Comparison of ENCODE assay signal across 14 cellular contexts in genomic region chr19:39384839-39385568, GRCh38. TPM values are rescaled to one million over a fixed set of nuclear protein-coding genes. Genes with fewer than 3 reads are reported as not detected.
A peak's percentile ranks its signal among the peaks of the same experiment; 100 is the strongest.
DNase-seq lines count a peak whose midpoint lies in the region; ATAC-seq, FAIRE-seq and TF ChIP-seq lines count a peak whose summit lies in the region.
"Had no signal": no experiment of that assay in that cellular context is flagged by ENCODE, and none has a peak within 500 bp of the region (broad histone marks: within the 10 kb centered on the region; RNA-seq: fewer than 3 reads in every experiment).

No MANE protein-coding gene starts in this region.

- peaks cover 86% of the 10 kb centered on the region for H3K36me3 Mint-ChIP-seq in CD8-positive, alpha-beta T cell
- H3K36me3 Mint-ChIP-seq in naive thymus-derived CD4-positive, alpha-beta T cell, result peaks cover 10 to 46% (median 21%) of the 10 kb centered on the region in 5 donors

- POLR2A ChIA-PET in CD8-positive, alpha-beta T cell (lab: Charles Lee), result no interaction called here
- POLR2A ChIA-PET in GM12878 (lab: Charles Lee), result no interaction called here
- POLR2A ChIA-PET in naive thymus-derived CD4-positive, alpha-beta T cell (lab: Charles Lee), result interaction anchor here (0.7 to 1.1 kb wide), 3 partner anchors 27 to 327 kb away, joined by 3 to 4 read pairs (median 3); partner anchors contain the start of genes PLEKHG2 and SUPT5H

- no peaks in the 10 kb centered on the region for H3K9me3 Mint-ChIP-seq in CD8-positive, alpha-beta T cell
- no peaks in the 10 kb centered on the region for H3K9me3 Mint-ChIP-seq in naive thymus-derived CD4-positive, alpha-beta T cell

- H3K4me3 Mint-ChIP-seq in CD8-positive, alpha-beta T cell, result no peak overlapping the region
- no peak overlapping the region for H3K4me3 Mint-ChIP-seq in naive thymus-derived CD4-positive, alpha-beta T cell

- H3K4me1 ChIP-seq in CD8-positive, alpha-beta T cell (ENCODE audit: insufficient read depth, low read length), result peaks cover 6% of the 10 kb centered on the region
- H3K4me1 ChIP-seq in HUES64 (ENCODE audit: insufficient read depth, low read length) (peaks cover 3% of the 10 kb centered on the region; the same call in 1 of the 2 replicates), GM12878 (ENCODE audit: control insufficient read depth, insufficient read depth, low read length) (peaks cover 6% of the 10 kb centered on the region)
- H3K4me1 ChIP-seq in naive thymus-derived CD4-positive, alpha-beta T cell (ENCODE audit: control insufficient read depth in 2 of 2, insufficient read depth in 2 of 2, low read length in 2 of 2), result peaks cover 5 to 6% of the 10 kb centered on the region in 2 donors

- H3K36me3 ChIP-seq in CD8-positive, alpha-beta T cell (ENCODE audit: insufficient read depth, low read length), result peaks cover 55% of the 10 kb centered on the region
- peaks cover 92% of the 10 kb centered on the region for H3K36me3 ChIP-seq in HUES64 (ENCODE audit: insufficient read depth, low read length)
- H3K36me3 ChIP-seq in GM12878 (ENCODE audit: control insufficient read depth in 2 of 2, insufficient read depth in 2 of 2, low read length in 1 of 2), result peaks cover 5 to 21% of the 10 kb centered on the region in 2 experiments
- peaks cover 13 to 93% (median 24%) of the 10 kb centered on the region in 3 experiments for H3K36me3 ChIP-seq in naive thymus-derived CD4-positive, alpha-beta T cell (ENCODE audit: control insufficient read depth in 2 of 3, insufficient read depth in 3 of 3, low read length in 3 of 3)

- H3K9me3 ChIP-seq in CD8-positive, alpha-beta T cell (ENCODE audit: low read length), result no peaks in the 10 kb centered on the region
- H3K9me3 ChIP-seq in HUES64 (ENCODE audit: insufficient read depth, low read depth, low read length), result no peaks in the 10 kb centered on the region
- H3K9me3 ChIP-seq in GM12878 (replicated peaks; ENCODE audit: control insufficient read depth, insufficient read depth, low read length), result no peaks in the 10 kb centered on the region
- H3K9me3 ChIP-seq in naive thymus-derived CD4-positive, alpha-beta T cell (ENCODE audit: control insufficient read depth in 2 of 3, low read length in 3 of 3), result no peaks in the 10 kb centered on the region
- H3K9me3 ChIP-seq: thoracic aorta had no signal

- BruUV-seq in GM12878 (replicated peaks; lab: Mats Ljungman, UMichigan), result no TSS peak

- peaks cover 6% of the 10 kb centered on the region for H3K79me2 ChIP-seq in GM12878 (ENCODE audit: control insufficient read depth, insufficient read depth, low read length)

- H2AFZ ChIP-seq in GM12878 (ENCODE audit: control insufficient read depth, low read depth, low read length), result no peak overlapping the region

- TF ChIP-seq EP300 in GM12878 (IDR thresholded peaks at IDR 0.05; ENCODE audit: borderline replicate concordance in 1 of 2, control insufficient read depth in 1 of 2, low read depth in 2 of 2, low read length in 2 of 2), result no peak

- FAIRE-seq in GM12878 (lab: Jason Lieb, UNC), result no peak
- FAIRE-seq: colon, kidney had no signal

- H3K4me2 ChIP-seq in GM12878 (ENCODE audit: control insufficient read depth, insufficient read depth), result no peak overlapping the region

- CTCF ChIA-PET in CD8-positive, alpha-beta T cell (lab: Charles Lee), result interaction anchor here (0.9 kb wide), 1 partner anchor 27 kb away, joined by 4 read pairs; the partner anchor contains the start of gene PLEKHG2
- CTCF ChIA-PET in GM12878 (lab: Yijun Ruan, JAX), result no interaction called here
- CTCF ChIA-PET in naive thymus-derived CD4-positive, alpha-beta T cell (lab: Charles Lee), result interaction anchor here (0.7 kb wide), 1 partner anchor 90 kb away, joined by 3 read pairs; no protein-coding TSS in a partner anchor

- peak; percentile 53 for TF ChIP-seq POLR2A in GM12878 (IDR thresholded peaks at IDR 0.05; ENCODE audit: low read depth, low read length)

- RAD21 ChIA-PET in GM12878 (lab: Charles Lee; ENCODE audit: unreplicated experiment), result no interaction called here

- no peaks in the 10 kb centered on the region for H3K27me3 Mint-ChIP-seq in CD8-positive, alpha-beta T cell (ENCODE audit: low read depth)
- no peaks in the 10 kb centered on the region for H3K27me3 Mint-ChIP-seq in naive thymus-derived CD4-positive, alpha-beta T cell

- in situ Hi-C loops in GM12878 (cut with MboI), result no loop called here

- intact Hi-C loops in CD8-positive, alpha-beta T cell (cut with DNase I, micrococcal nuclease), result no loop called here
- intact Hi-C loops in GM12878 (cut with micrococcal nuclease; ENCODE audit: unreplicated experiment), result no loop called here
- intact Hi-C loops in naive thymus-derived CD4-positive, alpha-beta T cell (cut with micrococcal nuclease), result no loop called here

- ATAC-seq in CD8-positive, alpha-beta T cell, result no peak
- ATAC-seq in GM12878 (no peak; the same call in 2 of the 3 replicates), HG03039 (IDR thresholded peaks at IDR 0.05; ENCODE audit: unreplicated experiment) (no peak)
- peak; percentile 29 for ATAC-seq in naive thymus-derived CD4-positive, alpha-beta T cell
- ATAC-seq: esophagus mucosa had no signal

- no peak overlapping the region for H3K27ac ChIP-seq in CD8-positive, alpha-beta T cell (ENCODE audit: low read depth, low read length)
- 0 out of 2 replicates have a peak overlapping the region, but pooled peaks have one; percentile 35 for H3K27ac ChIP-seq in HUES64 (ENCODE audit: low read depth, low read length)
- H3K27ac ChIP-seq in GM12878 (ENCODE audit: control insufficient read depth, insufficient read depth), result no peak overlapping the region
- H3K27ac ChIP-seq in naive thymus-derived CD4-positive, alpha-beta T cell (ENCODE audit: low read depth, low read length), result no peak overlapping the region
- H3K27ac ChIP-seq: thoracic aorta had no signal

- H3K9ac ChIP-seq in HUES64 (ENCODE audit: low read depth, low read length), result no peak overlapping the region
- H3K9ac ChIP-seq in GM12878 (ENCODE audit: control insufficient read depth, insufficient read depth, low read length), result no peak overlapping the region

- WGBS in HUES64, result 65% methylated on average over 8 of the region's 9 CpGs
- 62% methylated on average over 8 of the region's 9 CpGs for WGBS in GM12878 (ENCODE audit: insufficient coverage, insufficient replicate concordance, low lambda C conversion rate, missing lambda C conversion rate)

- H3K27ac Mint-ChIP-seq in CD8-positive, alpha-beta T cell, result peak overlapping the region; percentile 32
- H3K27ac Mint-ChIP-seq in naive thymus-derived CD4-positive, alpha-beta T cell, result peak overlapping the region in 6 of 9 donors; percentile 32 to 76 (median 64)

- no peak for TF ChIP-seq RAD21 in GM12878 (IDR thresholded peaks at IDR 0.05; ENCODE audit: insufficient read depth, low read depth, low read length)

- H3K4me3 ChIP-seq in CD8-positive, alpha-beta T cell (ENCODE audit: low read depth, low read length), result no peak overlapping the region
- H3K4me3 ChIP-seq in HUES64 (ENCODE audit: low read length), result no peak overlapping the region
- H3K4me3 ChIP-seq in GM12878, result no peak overlapping the region
- H3K4me3 ChIP-seq in naive thymus-derived CD4-positive, alpha-beta T cell (ENCODE audit: low read length), result no peak overlapping the region
- H3K4me3 ChIP-seq: thoracic aorta had no signal

- peaks cover 9% of the 10 kb centered on the region for H3K4me1 Mint-ChIP-seq in CD8-positive, alpha-beta T cell (ENCODE audit: low read depth)
- peaks cover 6 to 14% (median 10%) of the 10 kb centered on the region in 7 donors for H3K4me1 Mint-ChIP-seq in naive thymus-derived CD4-positive, alpha-beta T cell

- no peaks in the 10 kb centered on the region for H4K20me1 ChIP-seq in GM12878 (ENCODE audit: control insufficient read depth, insufficient read depth)

- SMC1A ChIA-PET in GM12878 (lab: Charles Lee; ENCODE audit: uncharacterized antibody, unreplicated experiment), result no interaction called here

- no peak for DNase-seq in CD8-positive, alpha-beta T cell
- DNase-seq in GM12878 (ENCODE audit: low read depth, low spot score), result no peak
- DNase-seq in naive thymus-derived CD4-positive, alpha-beta T cell, result no peak
- DNase-seq in globus pallidus (ENCODE audit: low spot score), result no peak
- no peak for DNase-seq in anterior cingulate cortex (lab: John Stamatoyannopoulos, UW)
- DNase-seq: head of caudate nucleus, kidney, NCI-H1105 treated with DMSO at 0.1 percent for 48 hours, NCI-H446 had no signal

- TF ChIP-seq CTCF in CD8-positive, alpha-beta T cell (IDR thresholded peaks at IDR 0.05), result no peak
- TF ChIP-seq CTCF in GM12878 (IDR thresholded peaks at IDR 0.05 in 2 of 3, conservative IDR thresholded peaks at IDR 0.05 in 1 of 3; ENCODE audit: control insufficient read depth in 2 of 3, extremely low read depth in 1 of 3, insufficient read depth in 1 of 3, low read depth in 3 of 3, low read length in 3 of 3), result no peak

- no peaks in the 10 kb centered on the region for H3K27me3 ChIP-seq in CD8-positive, alpha-beta T cell (ENCODE audit: insufficient read depth, low read length)
- H3K27me3 ChIP-seq in HUES64 (ENCODE audit: insufficient read depth, low read length), result no peaks in the 10 kb centered on the region
- H3K27me3 ChIP-seq in GM12878 (replicated peaks in 1 of 2; ENCODE audit: control insufficient read depth in 2 of 2, insufficient read depth in 2 of 2, low read length in 1 of 2), result no peaks in the 10 kb centered on the region
- H3K27me3 ChIP-seq in naive thymus-derived CD4-positive, alpha-beta T cell (ENCODE audit: control insufficient read depth in 2 of 2, insufficient read depth in 2 of 2, low read length in 2 of 2), result no peaks in the 10 kb centered on the region

RNA-seq across cellular contexts. Expression of gene PAF1, which starts 5.9 kb away (rescaled TPM):
- total RNA-seq in CD8-positive, alpha-beta T cell, result 100 to 1,000 TPM; 109 to 117 TPM
- polyA plus RNA-seq in HUES64 (2013, experiment 1 of 2), result 36.1 TPM
- polyA plus RNA-seq in HUES64 (2013, experiment 2 of 2), result 33.1 TPM
- 15.4 and 21.4 TPM in 2 replicates for total RNA-seq in GM12878 (2013; cell fraction: nucleolus; rRNA removed)
- total RNA-seq in GM12878 (2014; rRNA removed) (35.9 and 40.0 TPM in 2 replicates), GM12878 (2014; rRNA removed; fragmentation: Illumina TruSeq; extraction: Trizol) (26.2 and 32.2 TPM in 2 replicates), GM12878 (2021) (33.8 and 34.8 TPM in 2 replicates)
- polyA plus RNA-seq in GM12878 (2011; ENCODE audit: low read depth), result 19.7 TPM
- polyA plus RNA-seq in GM12878 (2011; rRNA removed) (34.2 and 44.6 TPM in 2 replicates), GM12878 (2014; fragmentation: Illumina TruSeq; extraction: Trizol) (38.3 and 44.2 TPM in 2 replicates), GM12878 (2014; fragmentation: Nextera tagmentation; extraction: Ambion mirVana) (1 to 10 TPM; 1.7 to 3.7 TPM), GM12878 (2014; rRNA removed) (39.2 and 41.8 TPM in 2 replicates), GM12878 (2016; fragmentation: Nextera tagmentation; extraction: Ambion mirVana) (10 to 100 TPM; 39.3 to 45.8 TPM)
- polyA plus RNA-seq in GM12878 (2011; cell fraction: cytosol; rRNA removed), result 44.0 and 45.7 TPM in 2 replicates
- 53.9 and 78.1 TPM in 2 replicates for polyA plus RNA-seq in GM12878 (2011; cell fraction: nucleus; rRNA removed)
- polyA plus RNA-seq in GM12878 (2012), result 34.7 and 38.4 TPM in 2 replicates
- polyA minus RNA-seq in GM12878 (2011; rRNA and poly(A)+ RNA removed), result 28.8 and 36.4 TPM in 2 replicates
- 15.4 and 26.1 TPM in 2 replicates for polyA minus RNA-seq in GM12878 (2011; cell fraction: cytosol; rRNA and poly(A)+ RNA removed)
- 30.0 and 47.1 TPM in 2 replicates for polyA minus RNA-seq in GM12878 (2011; cell fraction: nucleus; rRNA and poly(A)+ RNA removed)
- total RNA-seq in naive thymus-derived CD4-positive, alpha-beta T cell, result 100 to 1,000 TPM in 1 of 5 experiments, 10 to 100 TPM in 4; 42.8 to 104 (median 55.5) TPM
- 10 to 100 TPM; 35.8 to 59.7 TPM for polyA plus RNA-seq in naive thymus-derived CD4-positive, alpha-beta T cell

RNA-seq across cellular contexts. Expression of gene MED29, which starts 6.2 kb away (rescaled TPM):
- 10 to 100 TPM; 45.9 to 55.1 TPM for total RNA-seq in CD8-positive, alpha-beta T cell
- 26.0 TPM for polyA plus RNA-seq in HUES64 (2013, experiment 1 of 2)
- polyA plus RNA-seq in HUES64 (2013, experiment 2 of 2), result 27.6 TPM
- total RNA-seq in GM12878 (2013; cell fraction: nucleolus; rRNA removed), result 12.2 and 14.2 TPM in 2 replicates
- 22.6 and 22.7 TPM in 2 replicates for total RNA-seq in GM12878 (2014; rRNA removed)
- total RNA-seq in GM12878 (2014; rRNA removed; fragmentation: Illumina TruSeq; extraction: Trizol), result 12.8 and 14.5 TPM in 2 replicates
- total RNA-seq in GM12878 (2021), result 26.2 and 28.0 TPM in 2 replicates
- polyA plus RNA-seq in GM12878 (2011; ENCODE audit: low read depth), result 9.9 TPM
- 13.9 and 19.5 TPM in 2 replicates for polyA plus RNA-seq in GM12878 (2011; rRNA removed)
- polyA plus RNA-seq in GM12878 (2011; cell fraction: cytosol; rRNA removed), result 32.6 and 34.4 TPM in 2 replicates
- polyA plus RNA-seq in GM12878 (2011; cell fraction: nucleus; rRNA removed), result 14.1 and 18.7 TPM in 2 replicates
- polyA plus RNA-seq in GM12878 (2012), result 15.5 and 16.8 TPM in 2 replicates
- polyA plus RNA-seq in GM12878 (2014; fragmentation: Illumina TruSeq; extraction: Trizol), result 16.7 and 23.0 TPM in 2 replicates
- polyA plus RNA-seq in GM12878 (2014; fragmentation: Nextera tagmentation; extraction: Ambion mirVana), result 1 to 10 TPM; 3.2 to 5.1 TPM
- 24.4 and 26.4 TPM in 2 replicates for polyA plus RNA-seq in GM12878 (2014; rRNA removed)
- polyA plus RNA-seq in GM12878 (2016; fragmentation: Nextera tagmentation; extraction: Ambion mirVana), result 10 to 100 TPM; 31.9 to 36.6 TPM
- 19.4 and 20.9 TPM in 2 replicates for polyA minus RNA-seq in GM12878 (2011; rRNA and poly(A)+ RNA removed)
- 5.5 and 8.7 TPM in 2 replicates for polyA minus RNA-seq in GM12878 (2011; cell fraction: cytosol; rRNA and poly(A)+ RNA removed)
- 18.6 and 27.7 TPM in 2 replicates for polyA minus RNA-seq in GM12878 (2011; cell fraction: nucleus; rRNA and poly(A)+ RNA removed)
- 10 to 100 TPM; 44.2 to 57.2 (median 49.4) TPM for total RNA-seq in naive thymus-derived CD4-positive, alpha-beta T cell
- polyA plus RNA-seq in naive thymus-derived CD4-positive, alpha-beta T cell, result 10 to 100 TPM; 57.4 to 61.0 TPM

RNA-seq across cellular contexts. Expression of gene ZFP36, which starts 21.6 kb away (rescaled TPM):
- total RNA-seq in CD8-positive, alpha-beta T cell, result 1,000 to 10,000 TPM; 1,672 to 1,779 TPM
- 4.4 TPM for polyA plus RNA-seq in HUES64 (2013, experiment 1 of 2)
- polyA plus RNA-seq in HUES64 (2013, experiment 2 of 2), result 4.9 TPM
- total RNA-seq in GM12878 (2013; cell fraction: nucleolus; rRNA removed), result 55.8 and 57.7 TPM in 2 replicates
- total RNA-seq in GM12878 (2014; rRNA removed) (10.1 and 11.9 TPM in 2 replicates), GM12878 (2014; rRNA removed; fragmentation: Illumina TruSeq; extraction: Trizol) (10.0 and 10.1 TPM in 2 replicates), GM12878 (2021) (50.1 and 55.0 TPM in 2 replicates)
- 10.7 TPM for polyA plus RNA-seq in GM12878 (2011; ENCODE audit: low read depth)
- polyA plus RNA-seq in GM12878 (2011; rRNA removed) (2.9 and 5.3 TPM in 2 replicates), GM12878 (2014; fragmentation: Illumina TruSeq; extraction: Trizol) (24.3 and 30.2 TPM in 2 replicates), GM12878 (2014; fragmentation: Nextera tagmentation; extraction: Ambion mirVana) (1 to 10 TPM; 5.3 to 7.8 TPM), GM12878 (2014; rRNA removed) (31.3 and 31.6 TPM in 2 replicates), GM12878 (2016; fragmentation: Nextera tagmentation; extraction: Ambion mirVana) (10 to 100 TPM; 39.7 to 43.7 TPM)
- 8.8 and 14.3 TPM in 2 replicates for polyA plus RNA-seq in GM12878 (2011; cell fraction: cytosol; rRNA removed)
- polyA plus RNA-seq in GM12878 (2011; cell fraction: nucleus; rRNA removed), result 74.9 and 76.1 TPM in 2 replicates
- polyA plus RNA-seq in GM12878 (2012), result 39.8 and 73.1 TPM in 2 replicates
- polyA minus RNA-seq in GM12878 (2011; rRNA and poly(A)+ RNA removed), result 3.7 and 10.3 TPM in 2 replicates
- polyA minus RNA-seq in GM12878 (2011; cell fraction: cytosol; rRNA and poly(A)+ RNA removed), result 30.7 and 36.4 TPM in 2 replicates
- 64.4 and 90.9 TPM in 2 replicates for polyA minus RNA-seq in GM12878 (2011; cell fraction: nucleus; rRNA and poly(A)+ RNA removed)
- total RNA-seq in naive thymus-derived CD4-positive, alpha-beta T cell, result 1,000 to 10,000 TPM in 1 of 5 experiments, 100 to 1,000 TPM in 3, 10 to 100 TPM in 1; 72.1 to 1,250 (median 187) TPM
- polyA plus RNA-seq in naive thymus-derived CD4-positive, alpha-beta T cell, result 10 to 100 TPM; 75.5 to 97.1 TPM

RNA-seq across cellular contexts. Expression of gene PLEKHG2, which starts 27.5 kb away (rescaled TPM):
- 10 to 100 TPM; 54.8 to 69.0 TPM for total RNA-seq in CD8-positive, alpha-beta T cell
- polyA plus RNA-seq in HUES64 (2013, experiment 1 of 2), result 39.8 TPM
- polyA plus RNA-seq in HUES64 (2013, experiment 2 of 2), result 46.8 TPM
- total RNA-seq in GM12878 (2013; cell fraction: nucleolus; rRNA removed), result 49.8 and 54.8 TPM in 2 replicates
- 13.4 and 18.1 TPM in 2 replicates for total RNA-seq in GM12878 (2014; rRNA removed)
- 12.1 and 13.6 TPM in 2 replicates for total RNA-seq in GM12878 (2014; rRNA removed; fragmentation: Illumina TruSeq; extraction: Trizol)
- total RNA-seq in GM12878 (2021), result 56.6 and 62.5 TPM in 2 replicates
- polyA plus RNA-seq in GM12878 (2011; ENCODE audit: low read depth), result 10.5 TPM
- 6.3 and 10.4 TPM in 2 replicates for polyA plus RNA-seq in GM12878 (2011; rRNA removed)
- polyA plus RNA-seq in GM12878 (2011; cell fraction: cytosol; rRNA removed), result 8.8 and 23.4 TPM in 2 replicates
- 78.6 and 96.3 TPM in 2 replicates for polyA plus RNA-seq in GM12878 (2011; cell fraction: nucleus; rRNA removed)
- 29.4 and 34.1 TPM in 2 replicates for polyA plus RNA-seq in GM12878 (2012)
- polyA plus RNA-seq in GM12878 (2014; fragmentation: Illumina TruSeq; extraction: Trizol), result 17.1 and 114 TPM in 2 replicates
- polyA plus RNA-seq in GM12878 (2014; fragmentation: Nextera tagmentation; extraction: Ambion mirVana), result 1 to 10 TPM; 3.0 to 7.2 TPM
- polyA plus RNA-seq in GM12878 (2014; rRNA removed), result 25.2 and 31.8 TPM in 2 replicates
- 10 to 100 TPM; 17.3 to 18.1 TPM for polyA plus RNA-seq in GM12878 (2016; fragmentation: Nextera tagmentation; extraction: Ambion mirVana)
- polyA minus RNA-seq in GM12878 (2011; rRNA and poly(A)+ RNA removed), result 5.9 and 32.7 TPM in 2 replicates
- 13.9 and 15.4 TPM in 2 replicates for polyA minus RNA-seq in GM12878 (2011; cell fraction: cytosol; rRNA and poly(A)+ RNA removed)
- polyA minus RNA-seq in GM12878 (2011; cell fraction: nucleus; rRNA and poly(A)+ RNA removed), result 20.4 and 29.4 TPM in 2 replicates
- total RNA-seq in naive thymus-derived CD4-positive, alpha-beta T cell, result 100 to 1,000 TPM in 1 of 5 experiments, 10 to 100 TPM in 4; 16.4 to 205 (median 58.2) TPM
- 10 to 100 TPM in 1 of 2 donors, 1 to 10 TPM in 1; 2.6 to 18.5 TPM for polyA plus RNA-seq in naive thymus-derived CD4-positive, alpha-beta T cell

RNA-seq across cellular contexts. Expression of gene SAMD4B, which starts 42.8 kb away (rescaled TPM):
- total RNA-seq in CD8-positive, alpha-beta T cell, result 10 to 100 TPM; 68.3 to 78.1 TPM
- polyA plus RNA-seq in HUES64 (2013, experiment 1 of 2), result 119 TPM
- polyA plus RNA-seq in HUES64 (2013, experiment 2 of 2), result 125 TPM
- total RNA-seq in GM12878 (2013; cell fraction: nucleolus; rRNA removed), result 84.4 and 88.2 TPM in 2 replicates
- total RNA-seq in GM12878 (2014; rRNA removed) (19.1 and 25.0 TPM in 2 replicates), GM12878 (2014; rRNA removed; fragmentation: Illumina TruSeq; extraction: Trizol) (9.6 and 10.9 TPM in 2 replicates), GM12878 (2021) (36.1 and 38.4 TPM in 2 replicates)
- polyA plus RNA-seq in GM12878 (2011; ENCODE audit: low read depth), result 12.3 TPM
- polyA plus RNA-seq in GM12878 (2011; rRNA removed) (5.3 and 18.7 TPM in 2 replicates), GM12878 (2014; fragmentation: Illumina TruSeq; extraction: Trizol) (14.1 and 23.0 TPM in 2 replicates), GM12878 (2014; fragmentation: Nextera tagmentation; extraction: Ambion mirVana) (1 to 10 TPM; 2.4 to 3.8 TPM), GM12878 (2014; rRNA removed) (43.3 and 53.3 TPM in 2 replicates), GM12878 (2016; fragmentation: Nextera tagmentation; extraction: Ambion mirVana) (10 to 100 TPM; 24.7 to 24.8 TPM)
- 28.1 and 28.2 TPM in 2 replicates for polyA plus RNA-seq in GM12878 (2011; cell fraction: cytosol; rRNA removed)
- polyA plus RNA-seq in GM12878 (2011; cell fraction: nucleus; rRNA removed), result 65.6 and 94.2 TPM in 2 replicates
- polyA plus RNA-seq in GM12878 (2012), result 35.0 and 40.0 TPM in 2 replicates
- polyA minus RNA-seq in GM12878 (2011; rRNA and poly(A)+ RNA removed), result 21.1 and 31.2 TPM in 2 replicates
- 14.6 and 15.5 TPM in 2 replicates for polyA minus RNA-seq in GM12878 (2011; cell fraction: cytosol; rRNA and poly(A)+ RNA removed)
- 10.2 and 20.6 TPM in 2 replicates for polyA minus RNA-seq in GM12878 (2011; cell fraction: nucleus; rRNA and poly(A)+ RNA removed)
- total RNA-seq in naive thymus-derived CD4-positive, alpha-beta T cell, result 10 to 100 TPM; 52.0 to 84.6 (median 65.6) TPM
- polyA plus RNA-seq in naive thymus-derived CD4-positive, alpha-beta T cell, result 10 to 100 TPM in 1 of 2 donors, 1 to 10 TPM in 1; 7.3 to 19.7 TPM
